9 cellular contexts compared by ENCODE assay signal in genomic region chr17:45317113-45317820, GRCh38. TPM values are rescaled to one million over a fixed set of nuclear protein-coding genes. Genes with fewer than 3 reads are reported as not detected.
DNase-seq lines count a peak whose midpoint lies in the region; ATAC-seq and TF ChIP-seq lines count a peak whose summit lies in the region.
"Had no signal": no experiment of that assay in that cellular context is flagged by ENCODE, and none has a peak within 500 bp of the region (broad histone marks: within the 10 kb centered on the region; RNA-seq: fewer than 3 reads in every experiment).

No MANE protein-coding gene starts in this region.

- peak; percentile 79 for ATAC-seq in HG03439 (IDR thresholded peaks at IDR 0.05; ENCODE audit: unreplicated experiment)

- H3K27me3 ChIP-seq in BE2C (no peaks in the 10 kb centered on the region), kidney epithelial cell (ENCODE audit: control insufficient read depth, insufficient read depth, low read length) (no peaks in the 10 kb centered on the region)

- DNase-seq in BE2C, result peak; percentile 100
- peak; percentile 94 for DNase-seq in GM19238 (ENCODE audit: insufficient read length, low spot score)
- DNase-seq in NCI-H510A (lab: John Stamatoyannopoulos, UW), result peak; percentile 99
- DNase-seq in activated CD4-positive, alpha-beta T cell treated with anti-CD3 and anti-CD28 coated beads for 24 hours (ENCODE audit: low read depth in 2 of 2), result peak; percentile 99
- peak; percentile 100 for DNase-seq in choroid plexus epithelial cell (ENCODE audit: low read depth)
- DNase-seq in kidney epithelial cell (ENCODE audit: low read depth), result peak; percentile 100
- peak; percentile 100 for DNase-seq in stimulated activated CD4-positive, alpha-beta T cell treated with anti-CD3 and anti-CD28 coated beads, Interleukin-15, amount 100 ng/mL, for 24 hours

- H3K36me3 ChIP-seq in BE2C (no peaks in the 10 kb centered on the region), kidney epithelial cell (ENCODE audit: control insufficient read depth, insufficient read depth, low read length) (no peaks in the 10 kb centered on the region)

- H3K4me1 ChIP-seq in BE2C, result peaks cover 14% of the 10 kb centered on the region

- H3K4me3 ChIP-seq in BE2C (ENCODE audit: low read depth, low read length) (peak overlapping the region; percentile 70), choroid plexus epithelial cell (ENCODE audit: low read depth, low read length) (peak overlapping the region; percentile 59), kidney epithelial cell (ENCODE audit: low read depth, low read length) (peak overlapping the region; percentile 44)

- TF ChIP-seq CTCF in BE2C (IDR thresholded peaks at IDR 0.05; ENCODE audit: low read depth, low read length), result peak; percentile 13; the same call in 1 of the 2 replicates
- TF ChIP-seq CTCF in choroid plexus epithelial cell (conservative IDR thresholded peaks at IDR 0.05; ENCODE audit: low read depth, low read length), result no peak
- no peak for TF ChIP-seq CTCF in kidney epithelial cell (IDR thresholded peaks at IDR 0.05; ENCODE audit: insufficient read depth, low read length, poor library complexity, severe bottlenecking)

- no peaks in the 10 kb centered on the region for H3K9me3 ChIP-seq in BE2C

RNA-seq across cellular contexts. Expression of gene MAP3K14, which starts 0.4 kb away (rescaled TPM):
- polyA plus RNA-seq in BE2C (2012; ENCODE audit: insufficient read depth, insufficient read length, low read depth), result 5.5 TPM
- 3.8 and 5.4 TPM in 2 replicates for total RNA-seq in kidney epithelial cell

RNA-seq across cellular contexts. Expression of gene SPATA32, which starts 55.4 kb away (rescaled TPM):
- polyA plus RNA-seq in BE2C (2012; ENCODE audit: insufficient read depth, insufficient read length, low read depth), result not detected
- total RNA-seq in kidney epithelial cell, result not detected in 2 replicates
- total RNA-seq: subcutaneous adipose tissue had no signal

Comparison
In these comparisons a context has a peak if more than half of its experiments do, and no peak if none do; other contexts are left out.
1. Peak in every context shown above with its lines: DNase-seq, ATAC-seq and H3K4me3 ChIP-seq.